Comparison of ENCODE assay signal across 9 cellular contexts in genomic region chr2:201858781-201859180, GRCh38. TPM values are rescaled to one million over a fixed set of nuclear protein-coding genes. Genes with fewer than 3 reads are reported as not detected.
DNase-seq lines count a peak whose midpoint lies in the region; ATAC-seq and TF ChIP-seq lines count a peak whose summit lies in the region.
"Had no signal": no experiment of that assay in that cellular context is flagged by ENCODE, and none has a peak within 500 bp of the region (broad histone marks: within the 10 kb centered on the region; RNA-seq: fewer than 3 reads in every experiment).

No MANE protein-coding gene starts in this region.

- peaks cover 15% of the 10 kb centered on the region for H3K4me1 Mint-ChIP-seq in activated naive CD8-positive, alpha-beta T cell treated with anti-CD3 and anti-CD28 coated beads for 36 hours
- peaks cover 32% of the 10 kb centered on the region for H3K4me1 Mint-ChIP-seq in mesothelial cell of epicardium

- ATAC-seq in GM21723 (IDR thresholded peaks at IDR 0.05; ENCODE audit: unreplicated experiment) (no peak), HG03139 (IDR thresholded peaks at IDR 0.05; ENCODE audit: unreplicated experiment) (no peak)

- no peaks in the 10 kb centered on the region for H3K9me3 Mint-ChIP-seq in activated naive CD8-positive, alpha-beta T cell treated with anti-CD3 and anti-CD28 coated beads for 36 hours
- H3K9me3 Mint-ChIP-seq in mesothelial cell of epicardium, result no peaks in the 10 kb centered on the region

- TF ChIP-seq CTCF in cardiac muscle cell (IDR thresholded peaks at IDR 0.05; ENCODE audit: low read depth, low read length), result no peak
- no peak for TF ChIP-seq CTCF in right atrium auricular region (IDR thresholded peaks at IDR 0.05)
- no peak for TF ChIP-seq CTCF in mesothelial cell of epicardium (IDR thresholded peaks at IDR 0.05; ENCODE audit: unreplicated experiment)

- H3K27me3 ChIP-seq in cardiac muscle cell (peaks cover 51% of the 10 kb centered on the region), right atrium auricular region (no peaks in the 10 kb centered on the region)

- H3K36me3 ChIP-seq in cardiac muscle cell, result no peaks in the 10 kb centered on the region
- H3K36me3 ChIP-seq in right atrium auricular region, result no peaks in the 10 kb centered on the region

- peak overlapping the region; percentile 38 for H3K4me3 Mint-ChIP-seq in activated naive CD8-positive, alpha-beta T cell treated with anti-CD3 and anti-CD28 coated beads for 36 hours
- peak overlapping the region; percentile 64 for H3K4me3 Mint-ChIP-seq in mesothelial cell of epicardium

- H3K27me3 Mint-ChIP-seq in activated naive CD8-positive, alpha-beta T cell treated with anti-CD3 and anti-CD28 coated beads for 36 hours, result peaks cover 23% of the 10 kb centered on the region
- H3K27me3 Mint-ChIP-seq in mesothelial cell of epicardium (ENCODE audit: low read depth), result no peaks in the 10 kb centered on the region

- no peaks in the 10 kb centered on the region for H3K9me3 ChIP-seq in cardiac muscle cell (ENCODE audit: low read depth)
- H3K9me3 ChIP-seq in right atrium auricular region, result no peaks in the 10 kb centered on the region

- H3K27ac ChIP-seq in cardiac muscle cell, result no peak overlapping the region
- no peak overlapping the region for H3K27ac ChIP-seq in right atrium auricular region

- peak; percentile 41 to 56 for DNase-seq in cardiac muscle cell (ENCODE audit: low read depth in 1 of 2, low spot score in 1 of 2)
- DNase-seq in right atrium auricular region (ENCODE audit: low spot score), result no peak
- DNase-seq in activated naive CD8-positive, alpha-beta T cell treated with anti-CD3 and anti-CD28 coated beads for 36 hours, result peak; percentile 46
- DNase-seq in mesothelial cell of epicardium (ENCODE audit: low spot score in 2 of 2, unreplicated experiment in 2 of 2), result peak; percentile 30 to 49
- DNase-seq in NCI-H1048 (lab: John Stamatoyannopoulos, UW), result no peak
- no peak for DNase-seq in foreskin melanocyte

- H3K4me1 ChIP-seq in cardiac muscle cell (ENCODE audit: low read depth) (no peaks in the 10 kb centered on the region), right atrium auricular region (no peaks in the 10 kb centered on the region)

- H3K27ac Mint-ChIP-seq in activated naive CD8-positive, alpha-beta T cell treated with anti-CD3 and anti-CD28 coated beads for 36 hours, result no peak overlapping the region
- H3K27ac Mint-ChIP-seq in mesothelial cell of epicardium, result peak overlapping the region; percentile 88

- H3K4me3 ChIP-seq in cardiac muscle cell, result no peak overlapping the region
- no peak overlapping the region for H3K4me3 ChIP-seq in right atrium auricular region

- no peaks in the 10 kb centered on the region for H3K36me3 Mint-ChIP-seq in activated naive CD8-positive, alpha-beta T cell treated with anti-CD3 and anti-CD28 coated beads for 36 hours
- no peaks in the 10 kb centered on the region for H3K36me3 Mint-ChIP-seq in mesothelial cell of epicardium

RNA-seq across cellular contexts. Expression of gene CDK15, which starts 52.4 kb away (rescaled TPM):
- total RNA-seq in cardiac muscle cell (not detected in 2 replicates), right atrium auricular region (not detected), mesothelial cell of epicardium (6.8 to 7.3 TPM (median 7.2 TPM) in 3 replicates)
- not detected in 2 replicates for polyA plus RNA-seq in cardiac muscle cell
- total RNA-seq in activated naive CD8-positive, alpha-beta T cell treated with anti-CD3 and anti-CD28 coated beads for 36 hours, result not detected
- total RNA-seq: mononuclear cell had no signal

Comparison
In these comparisons a context has a peak if more than half of its experiments do, and no peak if none do; other contexts are left out.
1. DNase-seq: peak in cardiac muscle cell (2 of 2), activated naive CD8-positive, alpha-beta T cell treated with anti-CD3 and anti-CD28 coated beads for 36 hours (single experiment) and mesothelial cell of epicardium (2 of 2); none in right atrium auricular region (single experiment), NCI-H1048 (single experiment) and foreskin melanocyte (single experiment).